ENCODE assay signal across 23 cellular contexts in genomic region chr5:31966931-31967330, GRCh38.
"Had no signal": no experiment of that assay in that cellular context is flagged by ENCODE, and none has a peak within 500 bp of the region (broad histone marks: within the 10 kb centered on the region; RNA-seq: fewer than 3 reads in every experiment).

No MANE protein-coding gene starts in this region.

- H3K27ac ChIP-seq: HL-60, KMS-11, SJCRH30 had no signal

- H3K9ac ChIP-seq: KMS-11 had no signal

- H3K4me3 Mint-ChIP-seq: IgD-negative memory B cell had no signal

- H3K27me3 ChIP-seq: SJCRH30 had no signal

- DNase-seq: Kasumi-1, MM.1S, NCI-H1105, NCI-H1417, NCI-H1436 treated with DMSO at 0.1 percent for 48 hours, NCI-H1694, NCI-H187 treated with DMSO at 0.1 percent for 48 hours, NCI-H2029 treated with DMSO at 0.1 percent for 48 hours, NCI-H2171, NCI-H226, NCI-H446, NCI-H510A, NCI-H524 treated with DMSO at 0.1 percent for 48 hours, NCI-H69, NCI-H774, RPMI8226, SHP77, SJCRH30 had no signal

- H3K4me2 ChIP-seq: KMS-11 had no signal

- ATAC-seq: K562, SK-N-SH treated with all-trans-retinoic acid at 6 μM for 48 hours had no signal

- H3K4me1 ChIP-seq: SJCRH30 had no signal

- H3K36me3 ChIP-seq: SJCRH30 had no signal

- H3K4me3 ChIP-seq: K562, SJCRH30 had no signal

- H3K9me3 ChIP-seq: SJCRH30 had no signal
